Comparison of ENCODE assay signal across 13 cellular contexts in genomic region chr5:121273818-121274433, GRCh38.
DNase-seq lines count a peak whose midpoint lies in the region; ATAC-seq, FAIRE-seq and TF ChIP-seq lines count a peak whose summit lies in the region.
"Had no signal": no experiment of that assay in that cellular context is flagged by ENCODE, and none has a peak within 500 bp of the region (broad histone marks: within the 10 kb centered on the region; RNA-seq: fewer than 3 reads in every experiment).

No MANE protein-coding gene starts in this region.

- H3K4me1 Mint-ChIP-seq in astrocyte (ENCODE audit: low read depth, unreplicated experiment), result peaks cover 7% of the 10 kb centered on the region

- peak overlapping the region; percentile 96 for H3K27ac Mint-ChIP-seq in astrocyte (ENCODE audit: unreplicated experiment)
- H3K27ac Mint-ChIP-seq: dendritic cell treated with granulocyte-macrophage colony-stimulating factor and Interleukin-4, amounts not matched to agents 40 ng/mL and 50 ng/mL, for 4 days; natural killer cell treated with Interleukin-12 subunit alpha and Interleukin-12 subunit beta and Interleukin-15 and Interleukin-18, amount 100 ng/mL, for 72 hours had no signal

- no peaks in the 10 kb centered on the region for H3K27me3 Mint-ChIP-seq in astrocyte (ENCODE audit: low read depth, unreplicated experiment)
- H3K27me3 Mint-ChIP-seq: dendritic cell treated with granulocyte-macrophage colony-stimulating factor and Interleukin-4, amounts not matched to agents 40 ng/mL and 50 ng/mL, for 4 days; natural killer cell treated with Interleukin-12 subunit alpha and Interleukin-12 subunit beta and Interleukin-15 and Interleukin-18, amount 100 ng/mL, for 72 hours had no signal

- no peaks in the 10 kb centered on the region for H3K9me3 Mint-ChIP-seq in astrocyte (ENCODE audit: unreplicated experiment)

- H3K36me3 Mint-ChIP-seq in astrocyte (ENCODE audit: low read depth, unreplicated experiment), result no peaks in the 10 kb centered on the region

- ATAC-seq in left colon, result peak; percentile 81
- ATAC-seq: natural killer cell treated with Interleukin-12 subunit alpha and Interleukin-12 subunit beta and Interleukin-15 and Interleukin-18, amount 100 ng/mL, for 72 hours had no signal

- no peaks in the 10 kb centered on the region for H3K9me3 ChIP-seq in astrocyte (ENCODE audit: insufficient read depth, low read depth, low read length)
- no peaks in the 10 kb centered on the region for H3K9me3 ChIP-seq in kidney (ENCODE audit: control insufficient read depth in 1 of 2, low read length in 2 of 2)

- peak; percentile 2 for DNase-seq in CD1c-positive myeloid dendritic cell (ENCODE audit: extremely low spot score)
- DNase-seq in LHCN-M2 (ENCODE audit: low read depth), result peak; percentile 59
- peak; percentile 59 for DNase-seq in astrocyte (ENCODE audit: low read depth)
- DNase-seq in left colon, result no peak
- no peak for DNase-seq in NCI-H2029 (lab: John Stamatoyannopoulos, UW)
- no peak for DNase-seq in 8988T
- DNase-seq in kidney, result no peak
- no peak for DNase-seq in NCI-H748 (lab: John Stamatoyannopoulos, UW; ENCODE audit: unreplicated experiment)
- DNase-seq: activated CD4-positive, alpha-beta T cell treated with anti-CD3 and anti-CD28 coated beads, Interleukin-2, amount 50 U/mL, for 48 hours; NCI-H1105 treated with DMSO at 0.1 percent for 48 hours; stimulated activated naive CD4-positive, alpha-beta T cell treated with Interleukin-2 at 50 U/mL for 16 hours had no signal

- no peaks in the 10 kb centered on the region for H3K79me2 ChIP-seq in astrocyte (ENCODE audit: insufficient read depth, low read length)

- H3K4me3 ChIP-seq in astrocyte (ENCODE audit: insufficient read depth, low read depth, low read length) (no peak overlapping the region), kidney (ENCODE audit: low read length in 2 of 2) (no peak overlapping the region)

- intact Hi-C loops in left colon (cut with DNase I, micrococcal nuclease) (no loop called here), kidney (cut with DNase I) (no loop called here)

- TF ChIP-seq CTCF in astrocyte (IDR thresholded peaks at IDR 0.05; ENCODE audit: insufficient read depth, low read depth, low read length), result no peak
- no peak for TF ChIP-seq CTCF in kidney (IDR thresholded peaks at IDR 0.05; ENCODE audit: borderline replicate concordance, extremely low read depth, insufficient read depth)

- no peaks in the 10 kb centered on the region for H3K27me3 ChIP-seq in astrocyte (ENCODE audit: insufficient read depth, low read length)

- FAIRE-seq in astrocyte (lab: Jason Lieb, UNC) (peak; percentile 85), kidney (lab: Jason Lieb, UNC) (no peak)

- H3K27ac ChIP-seq in astrocyte (ENCODE audit: low read depth, low read length), result peak overlapping the region; percentile 82
- H3K27ac ChIP-seq in kidney (ENCODE audit: low read depth in 2 of 2, low read length in 2 of 2), result no peak overlapping the region

- H3K9ac ChIP-seq in astrocyte (ENCODE audit: low read length) (peak overlapping the region; percentile 55), kidney (ENCODE audit: low read length in 2 of 2) (no peak overlapping the region)

- no peaks in the 10 kb centered on the region for H4K20me1 ChIP-seq in astrocyte (ENCODE audit: insufficient read depth, low read length)

- H3K4me3 Mint-ChIP-seq in astrocyte (ENCODE audit: unreplicated experiment), result peak overlapping the region; percentile 55
- H3K4me3 Mint-ChIP-seq: dendritic cell treated with granulocyte-macrophage colony-stimulating factor and Interleukin-4, amounts not matched to agents 40 ng/mL and 50 ng/mL, for 4 days; natural killer cell treated with Interleukin-12 subunit alpha and Interleukin-12 subunit beta and Interleukin-15 and Interleukin-18, amount 100 ng/mL, for 72 hours had no signal

- H3K4me2 ChIP-seq in astrocyte (ENCODE audit: low read length), result peak overlapping the region; percentile 68

- H3K4me1 ChIP-seq in astrocyte (ENCODE audit: insufficient read depth, low read length), result peaks cover 8% of the 10 kb centered on the region
- H3K4me1 ChIP-seq in kidney (ENCODE audit: control insufficient read depth in 1 of 2, insufficient read depth in 1 of 2, low read depth in 1 of 2, low read length in 2 of 2), result no peaks in the 10 kb centered on the region

- peak overlapping the region; percentile 56 for H2AFZ ChIP-seq in astrocyte (ENCODE audit: low read depth, low read length)

- no peaks in the 10 kb centered on the region for H3K36me3 ChIP-seq in astrocyte (ENCODE audit: insufficient read depth, low read length)
- H3K36me3 ChIP-seq in kidney (ENCODE audit: control insufficient read depth in 1 of 2, insufficient read depth in 2 of 2, low read length in 2 of 2), result no peaks in the 10 kb centered on the region

Comparison
In these comparisons a context has a peak if more than half of its experiments do, and no peak if none do; other contexts are left out.
1. DNase-seq: peak in CD1c-positive myeloid dendritic cell (single experiment), LHCN-M2 (single experiment) and astrocyte (single experiment); none in left colon (0 of 2), NCI-H2029 (single experiment), 8988T (single experiment), kidney (single experiment) and NCI-H748 (single experiment).